In genomic region chr11:121180183-121180582, GRCh38 we compare ENCODE assay signal across 26 cellular contexts.
"Had no signal": no experiment of that assay in that cellular context is flagged by ENCODE, and none has a peak within 500 bp of the region (broad histone marks: within the 10 kb centered on the region; RNA-seq: fewer than 3 reads in every experiment).

No MANE protein-coding gene starts in this region.

- H3K36me3 ChIP-seq: stomach, suprapubic skin, thoracic aorta, thyroid gland, tibial artery, tibial nerve, transverse colon, upper lobe of left lung, upper lobe of right lung, uterus, vagina had no signal

- H3K4me3 ChIP-seq: stomach, suprapubic skin, testis, thoracic aorta, thyroid gland, tibial artery, tibial nerve, transverse colon, upper lobe of left lung, upper lobe of right lung, uterus, vagina had no signal

- DNase-seq: stimulated activated CD4-positive, alpha-beta T cell treated with anti-CD3 and anti-CD28 coated beads, Interleukin-2, amount 100 ng/mL, for 48 hours; stimulated activated CD4-positive, alpha-beta T cell treated with anti-CD3 and anti-CD28 coated beads, Interleukin-4, amount 100 ng/mL, for 1 hour; stimulated activated CD4-positive, alpha-beta T cell treated with anti-CD3 and anti-CD28 coated beads, Interleukin-4, amount 100 ng/mL, for 24 hours; stimulated activated CD4-positive, alpha-beta T cell treated with anti-CD3 and anti-CD28 coated beads, Interleukin-4, amount 100 ng/mL, for 4 hours; stimulated activated CD8-positive, alpha-beta memory T cell treated with anti-CD3 and anti-CD28 coated beads, Interleukin-4, amount 100 ng/mL, for 48 hours; stimulated activated naive B cell treated with anti-CD40 and anti-IgM and Interleukin-4, amounts not matched to agents 10 μg/mL and 1 μg/mL and 100 μg/mL, for 72 hours; stimulated activated naive CD4-positive, alpha-beta T cell; stimulated activated naive CD4-positive, alpha-beta T cell treated with Interleukin-2 at 50 U/mL for 16 hours; stimulated activated naive CD8-positive, alpha-beta T cell treated with anti-CD3 and anti-CD28 coated beads, Interleukin-15, amount 100 ng/mL, for 72 hours; stimulated activated naive CD8-positive, alpha-beta T cell treated with anti-CD3 and anti-CD28 coated beads, Interleukin-15, Interleukin-2, amounts not matched to agents 100 U/mL and 50 U/mL, for 24 hours; stomach; substantia nigra; testis; thyroid gland; tibial artery; transverse colon; trophoblast cell; upper lobe of left lung; upper lobe of right lung; uterus had no signal

- H3K4me1 ChIP-seq: stomach, suprapubic skin, testis, thyroid gland, tibial artery, tibial nerve, transverse colon, upper lobe of left lung, upper lobe of right lung, uterus, vagina had no signal

- H3K27me3 ChIP-seq: stomach, suprapubic skin, testis, thyroid gland, tibial artery, tibial nerve, transverse colon, upper lobe of left lung, upper lobe of right lung, uterus, vagina had no signal

- H3K9me3 ChIP-seq: suprapubic skin, testis, thyroid gland had no signal

- ATAC-seq: stimulated activated effector memory CD8-positive, alpha-beta T cell treated with anti-CD3 and anti-CD28 coated beads, Interleukin-12 subunit alpha, Interleukin-12 subunit beta, amount 100 ng/mL, for 72 hours; stimulated activated memory B cell treated with anti-CD40 and anti-IgM and Interleukin-4, amounts not matched to agents 10 μg/mL and 1 μg/mL and 100 μg/mL, for 72 hours; stimulated activated naive B cell treated with anti-CD40 and anti-IgM and Interleukin-4, amounts not matched to agents 10 μg/mL and 1 μg/mL and 100 μg/mL, for 72 hours; stimulated activated naive CD8-positive, alpha-beta T cell treated with anti-CD3 and anti-CD28 coated beads, Interleukin-15, amount 100 ng/mL, for 72 hours; stimulated activated naive CD8-positive, alpha-beta T cell treated with anti-CD3 and anti-CD28 coated beads, Interleukin-15, Interleukin-2, amounts not matched to agents 100 U/mL and 50 U/mL, for 24 hours; upper lobe of right lung had no signal

- H3K27ac ChIP-seq: stomach, suprapubic skin, testis, thoracic aorta, thyroid gland, tibial artery, tibial nerve, transverse colon, upper lobe of left lung, upper lobe of right lung, uterus, vagina had no signal
